8 cellular contexts compared by ENCODE assay signal in genomic region chr7:114086906-114087651, GRCh38.
DNase-seq lines count a peak whose midpoint lies in the region; ATAC-seq and TF ChIP-seq lines count a peak whose summit lies in the region.

No MANE protein-coding gene starts in this region.

- H3K4ac ChIP-seq in trophoblast cell (ENCODE audit: low read depth, low read length) = no peak overlapping the region

- TF ChIP-seq CTCF in GM12875 (IDR thresholded peaks at IDR 0.05; ENCODE audit: borderline replicate concordance, insufficient read depth, low read depth, low read length) (no peak), fibroblast of villous mesenchyme (IDR thresholded peaks at IDR 0.05; ENCODE audit: insufficient read depth, low read depth, low read length) (no peak)

- ATAC-seq in GM18505 (IDR thresholded peaks at IDR 0.05; ENCODE audit: unreplicated experiment) (no peak), GM21825 (IDR thresholded peaks at IDR 0.05; ENCODE audit: unreplicated experiment) (no peak)

- peaks cover 89% of the 10 kb centered on the region for H3K27me3 ChIP-seq in SJSA1 (replicated peaks)
- H3K27me3 ChIP-seq in trophoblast cell (ENCODE audit: insufficient read depth, low read length) = peaks cover 43% of the 10 kb centered on the region

- H3K18ac ChIP-seq in trophoblast cell (ENCODE audit: low read length) = no peak overlapping the region

- peak overlapping the region; percentile 97 for H3K4me2 ChIP-seq in trophoblast cell (ENCODE audit: low read length)

- DNase-seq in ACHN (peak; percentile 35), SJSA1 (ENCODE audit: low read depth in 1 of 2, low spot score in 2 of 2) (no peak), fibroblast of villous mesenchyme (ENCODE audit: low read depth) (peak; percentile 40), trophoblast cell (peak in 1 of 2 donors; percentile 7)
- no peak for DNase-seq in stimulated activated CD4-positive, alpha-beta T cell treated with anti-CD3 and anti-CD28 coated beads, Interleukin-1b, Interleukin-23, amount 100 ng/mL, for 48 hours

- H3K14ac ChIP-seq in trophoblast cell (ENCODE audit: low read length) = no peak overlapping the region

- no CpG with 5 or more reads among the region's 55 CpGs for WGBS in trophoblast cell (ENCODE audit: extremely low coverage, insufficient coverage, insufficient read length)

- H3K79me1 ChIP-seq in trophoblast cell (ENCODE audit: low read length) = no peaks in the 10 kb centered on the region

- no peak overlapping the region for H4K12ac ChIP-seq in trophoblast cell (ENCODE audit: low read depth, low read length)

- H3K36me3 ChIP-seq in SJSA1 (no peaks in the 10 kb centered on the region), trophoblast cell (ENCODE audit: control insufficient read depth in 1 of 2, insufficient read depth in 2 of 2, low read length in 2 of 2) (no peaks in the 10 kb centered on the region)

- no peaks in the 10 kb centered on the region for H3K79me2 ChIP-seq in trophoblast cell (ENCODE audit: control insufficient read depth, insufficient read depth, low read length, poor library complexity)

- no peak overlapping the region for H4K91ac ChIP-seq in trophoblast cell (ENCODE audit: low read depth, low read length)

- no peak overlapping the region for H4K8ac ChIP-seq in trophoblast cell (ENCODE audit: low read depth, low read length)

- H2BK12ac ChIP-seq in trophoblast cell (ENCODE audit: low read length) = no peak overlapping the region

- H3K4me1 ChIP-seq in SJSA1 (replicated peaks) (peaks cover 28% of the 10 kb centered on the region), trophoblast cell (ENCODE audit: control insufficient read depth in 1 of 2, insufficient read depth in 2 of 2, low read length in 2 of 2) (peaks cover 15 to 27% of the 10 kb centered on the region in 2 experiments)

- H3K9me3 ChIP-seq in SJSA1 (replicated peaks) (peaks cover 10% of the 10 kb centered on the region; the same call in 1 of the 2 replicates), trophoblast cell (ENCODE audit: insufficient read depth, low read depth, low read length) (peaks cover 4% of the 10 kb centered on the region)

- H2BK5ac ChIP-seq in trophoblast cell (ENCODE audit: low read depth, low read length, poor library complexity) = no peak overlapping the region

- TF ChIP-seq POLR2A in GM18505 (IDR thresholded peaks at IDR 0.05; ENCODE audit: borderline replicate concordance, extremely low read depth, insufficient read depth, insufficient read length) = no peak

- H2BK120ac ChIP-seq in trophoblast cell (ENCODE audit: insufficient read depth, low read length, poor library complexity) = no peak overlapping the region

- H2AFZ ChIP-seq in trophoblast cell (ENCODE audit: insufficient read depth, low read length, poor library complexity) = peak overlapping the region; percentile 32

- no peak overlapping the region for H3K27ac ChIP-seq in SJSA1
- no peak overlapping the region for H3K27ac ChIP-seq in trophoblast cell (ENCODE audit: low read depth, low read length)

- H3K9ac ChIP-seq in trophoblast cell (ENCODE audit: low read length) = no peak overlapping the region

- H3K4me3 ChIP-seq in GM12875 (ENCODE audit: low read depth, low read length) = peak overlapping the region; percentile 61
- H3K4me3 ChIP-seq in SJSA1 = peak overlapping the region; percentile 36
- peak overlapping the region; percentile 57 for H3K4me3 ChIP-seq in fibroblast of villous mesenchyme (ENCODE audit: low read depth, low read length)
- H3K4me3 ChIP-seq in trophoblast cell (ENCODE audit: low read depth, low read length) = peak overlapping the region; percentile 38

- in situ Hi-C loops in ACHN (cut with HindIII; ENCODE audit: low pct_ligation_motif_present, low pct_unique_long_range_greater_than_20kb, low sequenced_read_pairs) = loop anchor here (25.0 kb wide), 1 partner anchor 325 kb away; the partner anchor contains the start of gene FOXP2

- H3K23ac ChIP-seq in trophoblast cell (ENCODE audit: low read length) = no peak overlapping the region

- H2AK5ac ChIP-seq in trophoblast cell (ENCODE audit: low read length) = no peak overlapping the region

Comparison
In these comparisons a context has a peak if more than half of its experiments do, and no peak if none do; other contexts are left out.
1. DNase-seq: peak in ACHN (single experiment) and fibroblast of villous mesenchyme (single experiment); none in SJSA1 (0 of 2) and stimulated activated CD4-positive, alpha-beta T cell treated with anti-CD3 and anti-CD28 coated beads, Interleukin-1b, Interleukin-23, amount 100 ng/mL, for 48 hours (single experiment).
2. Peak in every context shown above with its lines, with median percentiles within 50 percentile points of each other: H3K4me3 ChIP-seq.